ENCODE assay signal across 12 cellular contexts in genomic region chr16:22186517-22186916, GRCh38. TPM values are rescaled to one million over a fixed set of nuclear protein-coding genes. Genes with fewer than 3 reads are reported as not detected.
A peak's percentile ranks its signal among the peaks of the same experiment; 100 is the strongest.
DNase-seq lines count a peak whose midpoint lies in the region; ATAC-seq and TF ChIP-seq lines count a peak whose summit lies in the region.
"Had no signal": no experiment of that assay in that cellular context is flagged by ENCODE, and none has a peak within 500 bp of the region (broad histone marks: within the 10 kb centered on the region; RNA-seq: fewer than 3 reads in every experiment).

No MANE protein-coding gene starts in this region.

- ATAC-seq in DND-41 (ENCODE audit: insufficient read depth, low read depth), result no peak
- ATAC-seq in HCT116, result no peak
- no peak for ATAC-seq in naive thymus-derived CD4-positive, alpha-beta T cell
- ATAC-seq: pancreas had no signal

- H3K36me3 ChIP-seq in DND-41 (ENCODE audit: insufficient read depth, low read length), result no peaks in the 10 kb centered on the region
- H3K36me3 ChIP-seq in HCT116 (ENCODE audit: control insufficient read depth in 1 of 2, insufficient read depth in 2 of 2, low read length in 2 of 2), result no peaks in the 10 kb centered on the region
- no peaks in the 10 kb centered on the region for H3K36me3 ChIP-seq in naive thymus-derived CD4-positive, alpha-beta T cell (ENCODE audit: control insufficient read depth in 2 of 3, insufficient read depth in 3 of 3, low read length in 3 of 3)
- H3K36me3 ChIP-seq: pancreas had no signal

- intact Hi-C loops in HCT116 (cut with micrococcal nuclease), result loop anchor here (5.0 to 10.0 kb wide), 6 partner anchors 62 to 1248 kb away; partner anchors contain the start of gene IGSF6
- intact Hi-C loops in naive thymus-derived CD4-positive, alpha-beta T cell (cut with micrococcal nuclease), result no loop called here

- in situ Hi-C loops in astrocyte of the spinal cord (cut with HindIII; ENCODE audit: low sequenced_read_pairs), result no loop called here

- H3K27ac Mint-ChIP-seq in naive thymus-derived CD4-positive, alpha-beta T cell, result peak overlapping the region in 8 of 9 donors; percentile 9 to 100 (median 90)
- H3K27ac Mint-ChIP-seq: activated naive CD8-positive, alpha-beta T cell treated with anti-CD3 and anti-CD28 coated beads for 36 hours had no signal

- H3K9me3 Mint-ChIP-seq in naive thymus-derived CD4-positive, alpha-beta T cell, result no peaks in the 10 kb centered on the region
- H3K9me3 Mint-ChIP-seq: activated naive CD8-positive, alpha-beta T cell treated with anti-CD3 and anti-CD28 coated beads for 36 hours had no signal

- H3K36me3 Mint-ChIP-seq in naive thymus-derived CD4-positive, alpha-beta T cell, result peaks cover 0 to 7% (median 0%) of the 10 kb centered on the region in 5 donors
- H3K36me3 Mint-ChIP-seq: activated naive CD8-positive, alpha-beta T cell treated with anti-CD3 and anti-CD28 coated beads for 36 hours had no signal

- no peaks in the 10 kb centered on the region for H3K9me3 ChIP-seq in DND-41 (ENCODE audit: insufficient read depth, low read length, severe bottlenecking)
- no peaks in the 10 kb centered on the region for H3K9me3 ChIP-seq in HCT116 (ENCODE audit: control insufficient read depth in 1 of 2, insufficient read depth in 1 of 2, low read depth in 1 of 2, low read length in 2 of 2)
- H3K9me3 ChIP-seq in naive thymus-derived CD4-positive, alpha-beta T cell (ENCODE audit: control insufficient read depth in 2 of 3, low read length in 3 of 3), result no peaks in the 10 kb centered on the region
- H3K9me3 ChIP-seq: pancreas had no signal

- H3K9me2 ChIP-seq in HCT116 (ENCODE audit: insufficient read depth), result no peaks in the 10 kb centered on the region

- H2AFZ ChIP-seq in DND-41 (ENCODE audit: low read depth, low read length), result no peak overlapping the region
- H2AFZ ChIP-seq in HCT116 (ENCODE audit: low read depth, low read length, poor library complexity, severe bottlenecking), result no peak overlapping the region

- H3K4me1 ChIP-seq in DND-41 (ENCODE audit: insufficient read depth, low read length) (peaks cover 30% of the 10 kb centered on the region), HCT116 (ENCODE audit: control insufficient read depth in 1 of 2, insufficient read depth in 2 of 2, low read length in 2 of 2) (peaks cover 15 to 21% of the 10 kb centered on the region in 2 experiments)
- H3K4me1 ChIP-seq in naive thymus-derived CD4-positive, alpha-beta T cell (ENCODE audit: control insufficient read depth in 2 of 2, insufficient read depth in 2 of 2, low read length in 2 of 2), result peaks cover 19 to 24% of the 10 kb centered on the region in 2 donors

- no peak overlapping the region for H3K9ac ChIP-seq in DND-41 (ENCODE audit: low read depth, low read length)
- no peak overlapping the region for H3K9ac ChIP-seq in HCT116 (ENCODE audit: low read length)

- no peak overlapping the region for H3K4me3 Mint-ChIP-seq in naive thymus-derived CD4-positive, alpha-beta T cell
- H3K4me3 Mint-ChIP-seq: activated naive CD8-positive, alpha-beta T cell treated with anti-CD3 and anti-CD28 coated beads for 36 hours had no signal

- TF ChIP-seq POLR2A in HCT116 (IDR thresholded peaks at IDR 0.05; ENCODE audit: borderline replicate concordance, extremely low read depth, insufficient read depth, insufficient read length), result no peak

- H3K4me3 ChIP-seq in DND-41 (ENCODE audit: low read depth in 1 of 2, low read length in 2 of 2) (no peak overlapping the region), HCT116 (replicated peaks in 1 of 2; ENCODE audit: low read depth in 1 of 2, low read length in 2 of 2) (no peak overlapping the region), astrocyte of the spinal cord (ENCODE audit: low read depth, low read length) (no peak overlapping the region)
- H3K4me3 ChIP-seq in naive thymus-derived CD4-positive, alpha-beta T cell (ENCODE audit: low read length), result no peak overlapping the region
- H3K4me3 ChIP-seq: lung, pancreas had no signal

- no peak overlapping the region for H3K4me2 ChIP-seq in DND-41 (ENCODE audit: insufficient read depth, low read length)
- no peak overlapping the region for H3K4me2 ChIP-seq in HCT116 (ENCODE audit: low read length)

- H3K27me3 ChIP-seq in DND-41 (ENCODE audit: insufficient read depth, low read length, poor library complexity) (no peaks in the 10 kb centered on the region), HCT116 (ENCODE audit: insufficient read depth, low read length) (no peaks in the 10 kb centered on the region; the same call in 1 of the 2 replicates)
- no peaks in the 10 kb centered on the region for H3K27me3 ChIP-seq in naive thymus-derived CD4-positive, alpha-beta T cell (ENCODE audit: control insufficient read depth in 2 of 2, insufficient read depth in 2 of 2, low read length in 2 of 2)
- H3K27me3 ChIP-seq: pancreas had no signal

- H3K27ac ChIP-seq in DND-41 (ENCODE audit: low read length) (no peak overlapping the region), HCT116 (ENCODE audit: low read depth, low read length) (no peak overlapping the region)
- H3K27ac ChIP-seq in naive thymus-derived CD4-positive, alpha-beta T cell (ENCODE audit: low read depth, low read length), result peak overlapping the region; percentile 99
- H3K27ac ChIP-seq: pancreas had no signal

- no peaks in the 10 kb centered on the region for H4K20me1 ChIP-seq in DND-41 (ENCODE audit: insufficient read depth, low read length)
- no peaks in the 10 kb centered on the region for H4K20me1 ChIP-seq in HCT116 (ENCODE audit: insufficient read depth)

- no peaks in the 10 kb centered on the region for H3K27me3 Mint-ChIP-seq in naive thymus-derived CD4-positive, alpha-beta T cell
- H3K27me3 Mint-ChIP-seq: activated naive CD8-positive, alpha-beta T cell treated with anti-CD3 and anti-CD28 coated beads for 36 hours had no signal

- CTCF ChIA-PET in HCT116 (lab: Charles Lee), result interaction anchor here (0.7 to 1.3 kb wide), 4 partner anchors 136 to 234 kb away, joined by 3 to 5 read pairs (median 3); no protein-coding TSS in a partner anchor
- CTCF ChIA-PET in naive thymus-derived CD4-positive, alpha-beta T cell (lab: Charles Lee), result interaction anchor here (1.0 to 2.0 kb wide), 5 partner anchors 109 to 185 kb away, joined by 3 to 5 read pairs (median 4); partner anchors contain the start of gene POLR3E

- no peak for TF ChIP-seq RAD21 in HCT116 (IDR thresholded peaks at IDR 0.05; ENCODE audit: low read depth)

- H3K79me2 ChIP-seq in DND-41 (ENCODE audit: insufficient read depth, low read length) (no peaks in the 10 kb centered on the region), HCT116 (ENCODE audit: insufficient read depth, low read length) (no peaks in the 10 kb centered on the region)

- RAD21 ChIA-PET in HCT116 (lab: Charles Lee; ENCODE audit: low non-redundant PET in 1 of 2, low total read pairs in 2 of 2, uncharacterized antibody in 2 of 2, unreplicated experiment in 2 of 2), result interaction anchor here in 1 of 2 experiments (1.6 kb wide), 1 partner anchor 185 kb away, joined by 4 read pairs; no protein-coding TSS in a partner anchor

- no peak for DNase-seq in DND-41
- no peak for DNase-seq in HCT116 (ENCODE audit: low read depth, low spot score)
- no peak for DNase-seq in astrocyte of the spinal cord (ENCODE audit: low read depth, low spot score)
- no peak for DNase-seq in naive thymus-derived CD4-positive, alpha-beta T cell
- DNase-seq in NCI-H187 (lab: John Stamatoyannopoulos, UW), result no peak
- no peak for DNase-seq in activated CD4-positive, alpha-beta T cell treated with anti-CD3 and anti-CD28 coated beads for 4 hours
- no peak for DNase-seq in cerebellum (ENCODE audit: low spot score)
- DNase-seq: activated CD8-positive, alpha-beta memory T cell treated with anti-CD3 and anti-CD28 coated beads for 24 hours; activated naive CD8-positive, alpha-beta T cell treated with anti-CD3 and anti-CD28 coated beads for 36 hours; NCI-H1417; pancreas had no signal

- no TSS peak for BruUV-seq in HCT116 (replicated peaks; lab: Mats Ljungman, UMichigan)

- peaks cover 15 to 30% (median 22%) of the 10 kb centered on the region in 7 donors for H3K4me1 Mint-ChIP-seq in naive thymus-derived CD4-positive, alpha-beta T cell

- peak; percentile 42 for TF ChIP-seq CTCF in DND-41 (IDR thresholded peaks at IDR 0.05; ENCODE audit: borderline replicate concordance, extremely low read depth, low read length, poor library complexity, severe bottlenecking)
- TF ChIP-seq CTCF in HCT116 (IDR thresholded peaks at IDR 0.05 in 2 of 3, conservative IDR thresholded peaks at IDR 0.05 in 1 of 3; ENCODE audit: borderline replicate concordance in 1 of 3, insufficient read depth in 1 of 3, low read depth in 2 of 3, low read length in 2 of 3), result peak in 2 of 3 experiments; percentile 51 to 56; a peak in 4 of 6 replicates
- TF ChIP-seq CTCF in astrocyte of the spinal cord (IDR thresholded peaks at IDR 0.05; ENCODE audit: low read depth, low read length), result peak; percentile 29

- POLR2A ChIA-PET in HCT116 (lab: Charles Lee), result interaction anchor here (1.2 kb wide), 1 partner anchor 185 kb away, joined by 5 read pairs; no protein-coding TSS in a partner anchor
- POLR2A ChIA-PET in naive thymus-derived CD4-positive, alpha-beta T cell (lab: Charles Lee), result interaction anchor here (0.8 to 1.3 kb wide), 3 partner anchors 110 to 186 kb away, joined by 3 to 4 read pairs (median 3); partner anchors contain the start of genes PDZD9 and POLR3E

TF ChIP-seq in HCT116, 20 proteins besides CTCF, POLR2A, EP300 and RAD21:
- TF ChIP-seq EZH2phosphoT487 (IDR thresholded peaks at IDR 0.05; ENCODE audit: borderline replicate concordance), result no peak
- no peak for TF ChIP-seq EZH2 (IDR thresholded peaks at IDR 0.05)
- no peak for TF ChIP-seq TCF7L2 (IDR thresholded peaks at IDR 0.05; ENCODE audit: borderline replicate concordance, extremely low read depth, insufficient read depth, insufficient read length)

RNA-seq across cellular contexts. Expression of gene EEF2K, which starts 19.6 kb away (rescaled TPM):
- 31.0 TPM for total RNA-seq in HCT116 (2021; ENCODE audit: unreplicated experiment)
- polyA plus RNA-seq in HCT116 (2012), result 11.8 and 13.3 TPM in 2 replicates
- total RNA-seq in naive thymus-derived CD4-positive, alpha-beta T cell, result 10 to 100 TPM; 15.3 to 27.9 (median 21.8) TPM
- 1 to 10 TPM; 1.9 to 3.1 TPM for polyA plus RNA-seq in naive thymus-derived CD4-positive, alpha-beta T cell
- total RNA-seq in cerebellum, result 19.2 TPM

RNA-seq across cellular contexts. Expression of gene SDR42E2, which starts 24.2 kb away (rescaled TPM):
- total RNA-seq in HCT116 (2021; ENCODE audit: unreplicated experiment), result 0.27 TPM
- 0.06 and 0.10 TPM in 2 replicates for polyA plus RNA-seq in HCT116 (2012)
- total RNA-seq in naive thymus-derived CD4-positive, alpha-beta T cell, result 1 to 10 TPM in 2 of 5 experiments, under 1 TPM in 2, not detected in 1; 0.67 to 1.6 (median 1.0) TPM
- polyA plus RNA-seq in naive thymus-derived CD4-positive, alpha-beta T cell, result under 1 TPM; 0.07 to 0.48 TPM
- not detected for total RNA-seq in cerebellum
- total RNA-seq: activated naive CD8-positive, alpha-beta T cell treated with anti-CD3 and anti-CD28 coated beads for 36 hours; pancreas had no signal
